1 cellular context compared by ENCODE assay signal in the genomic region with DNA sequence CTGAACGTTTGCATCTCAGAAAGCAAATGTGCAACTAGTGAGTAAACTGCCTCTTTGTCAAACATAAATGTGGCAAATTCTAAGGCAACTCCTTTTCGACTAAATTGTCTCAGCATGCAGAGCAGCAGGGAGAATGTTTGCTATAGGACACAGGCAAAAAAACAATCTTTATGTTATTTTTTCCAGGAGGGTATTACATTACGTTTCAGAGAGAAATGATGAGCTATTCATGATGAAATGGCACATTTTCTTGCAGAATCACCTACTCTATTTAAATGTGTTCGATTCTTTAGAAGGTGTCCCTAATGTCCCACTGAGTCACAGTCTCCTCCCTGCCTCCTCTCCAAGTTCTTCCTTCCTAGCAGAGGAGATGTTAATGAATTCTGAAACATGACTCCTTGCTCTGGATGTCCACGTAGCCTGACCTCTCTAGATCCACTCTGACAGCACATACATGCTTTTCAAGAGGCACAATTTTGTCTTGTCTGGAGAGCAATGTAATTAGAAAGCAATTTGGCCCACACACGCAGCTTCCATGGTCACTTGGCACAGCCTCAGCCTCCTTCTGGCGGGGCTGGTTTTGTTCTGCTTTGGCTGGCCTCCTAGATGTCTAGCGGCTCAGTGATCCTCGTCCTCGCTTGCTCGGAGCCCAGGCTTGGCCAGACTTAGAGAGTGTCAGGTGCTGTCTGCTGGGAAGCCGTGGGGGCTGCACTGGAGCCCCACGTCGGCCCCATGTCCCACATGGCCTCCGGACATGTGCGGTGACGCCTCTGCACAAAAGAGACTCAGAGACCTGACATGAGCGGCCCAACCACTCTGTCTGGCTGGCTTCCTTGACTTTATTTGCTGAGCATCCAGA.
TF ChIP-seq lines count a peak whose summit lies in the region.

No MANE protein-coding gene starts in this region.

TF ChIP-seq in HEK293, 187 proteins besides CTCF, POLR2A, EP300 and RAD21 (continued from another document):
- TF ChIP-seq, protein P1, sequence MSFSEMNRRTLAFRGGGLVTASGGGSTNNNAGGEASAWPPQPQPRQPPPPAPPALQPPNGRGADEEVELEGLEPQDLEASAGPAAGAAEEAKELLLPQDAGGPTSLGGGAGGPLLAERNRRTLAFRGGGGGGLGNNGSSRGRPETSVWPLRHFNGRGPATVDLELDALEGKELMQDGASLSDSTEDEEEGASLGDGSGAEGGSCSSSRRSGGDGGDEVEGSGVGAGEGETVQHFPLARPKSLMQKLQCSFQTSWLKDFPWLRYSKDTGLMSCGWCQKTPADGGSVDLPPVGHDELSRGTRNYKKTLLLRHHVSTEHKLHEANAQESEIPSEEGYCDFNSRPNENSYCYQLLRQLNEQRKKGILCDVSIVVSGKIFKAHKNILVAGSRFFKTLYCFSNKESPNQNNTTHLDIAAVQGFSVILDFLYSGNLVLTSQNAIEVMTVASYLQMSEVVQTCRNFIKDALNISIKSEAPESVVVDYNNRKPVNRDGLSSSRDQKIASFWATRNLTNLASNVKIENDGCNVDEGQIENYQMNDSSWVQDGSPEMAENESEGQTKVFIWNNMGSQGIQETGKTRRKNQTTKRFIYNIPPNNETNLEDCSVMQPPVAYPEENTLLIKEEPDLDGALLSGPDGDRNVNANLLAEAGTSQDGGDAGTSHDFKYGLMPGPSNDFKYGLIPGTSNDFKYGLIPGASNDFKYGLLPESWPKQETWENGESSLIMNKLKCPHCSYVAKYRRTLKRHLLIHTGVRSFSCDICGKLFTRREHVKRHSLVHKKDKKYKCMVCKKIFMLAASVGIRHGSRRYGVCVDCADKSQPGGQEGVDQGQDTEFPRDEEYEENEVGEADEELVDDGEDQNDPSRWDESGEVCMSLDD (tag by site-specific recombination; IDR thresholded peaks at IDR 0.05), result no peak
- TF ChIP-seq ZNF341 (tag by site-specific recombination; IDR thresholded peaks at IDR 0.05; ENCODE audit: low read depth) (no peak), GLIS2 (tag by site-specific recombination; IDR thresholded peaks at IDR 0.05) (no peak), ZNF776 (tag by site-specific recombination; IDR thresholded peaks at IDR 0.05; ENCODE audit: borderline replicate concordance) (no peak), WT1 (tag by site-specific recombination; IDR thresholded peaks at IDR 0.05) (no peak), KLF16 (tag by site-specific recombination; IDR thresholded peaks at IDR 0.05) (no peak), PRDM1 (tag by site-specific recombination; IDR thresholded peaks at IDR 0.05) (no peak), ZNF654 (tag by site-specific recombination; IDR thresholded peaks at IDR 0.05; ENCODE audit: low read depth) (no peak), ZNF132 (tag by site-specific recombination; IDR thresholded peaks at IDR 0.05; ENCODE audit: borderline replicate concordance) (no peak), ZNF585B (tag by site-specific recombination; IDR thresholded peaks at IDR 0.05) (no peak)
